ENCODE assay signal across 32 cellular contexts in the genomic region with DNA sequence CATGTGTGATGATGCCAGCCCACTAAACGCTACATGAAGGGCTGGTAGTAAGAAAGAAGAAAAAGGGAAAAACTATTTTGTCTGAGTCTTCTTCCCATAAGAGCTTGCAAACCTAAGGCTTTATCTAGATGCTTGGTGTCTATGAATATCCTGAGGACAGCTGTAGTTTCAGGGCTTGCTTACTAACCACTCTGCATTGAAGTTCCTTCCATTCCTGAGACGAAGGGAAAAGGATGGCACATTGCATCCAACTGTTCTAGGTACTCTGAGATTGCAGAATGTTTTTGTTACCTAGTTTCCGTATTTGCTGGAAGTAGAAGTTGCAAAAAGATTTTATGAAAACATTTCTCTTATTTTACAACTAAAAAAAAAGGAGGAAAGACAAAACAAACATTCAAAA.
"Had no signal": no experiment of that assay in that cellular context is flagged by ENCODE, and none has a peak within 500 bp of the region (broad histone marks: within the 10 kb centered on the region; RNA-seq: fewer than 3 reads in every experiment).

No MANE protein-coding gene starts in this region.

- H2AFZ ChIP-seq: neural progenitor cell, parathyroid adenoma had no signal

- ATAC-seq: naive thymus-derived CD4-positive, alpha-beta T cell; natural killer cell; psoas muscle; right cardiac atrium; right lobe of liver; stimulated activated memory B cell treated with anti-CD40 and anti-IgM and Interleukin-4, amounts not matched to agents 10 μg/mL and 1 μg/mL and 100 μg/mL, for 72 hours; stimulated activated naive CD8-positive, alpha-beta T cell treated with anti-CD3 and anti-CD28 coated beads, Interleukin-15, amount 100 ng/mL, for 72 hours; stimulated activated naive CD8-positive, alpha-beta T cell treated with anti-CD3 and anti-CD28 coated beads, Interleukin-15, Interleukin-2, amounts not matched to agents 100 U/mL and 50 U/mL, for 24 hours had no signal

- H3K4me1 ChIP-seq: neural progenitor cell, parathyroid adenoma, psoas muscle, right lobe of liver, sigmoid colon, spleen, suprapubic skin, testis, tibial artery, transverse colon, upper lobe of left lung, vagina had no signal

- H3K4me3 Mint-ChIP-seq: naive thymus-derived CD4-positive, alpha-beta T cell; natural killer cell; nephron; neural progenitor cell; stimulated activated memory B cell treated with anti-CD40 and anti-IgM and Interleukin-4, amounts not matched to agents 10 μg/mL and 1 μg/mL and 100 μg/mL, for 72 hours; stimulated activated naive CD8-positive, alpha-beta T cell treated with anti-CD3 and anti-CD28 coated beads, Interleukin-15, amount 100 ng/mL, for 72 hours had no signal

- H3K4me3 ChIP-seq: neural progenitor cell, ovary, psoas muscle, right lobe of liver, sigmoid colon, skin epidermis, smooth muscle cell, spleen, suprapubic skin, testis, tibial artery, transverse colon, upper lobe of left lung, vagina had no signal

- H3K27ac Mint-ChIP-seq: naive thymus-derived CD4-positive, alpha-beta T cell; natural killer cell; nephron; neural progenitor cell; progenitor cell of endocrine pancreas; stimulated activated memory B cell treated with anti-CD40 and anti-IgM and Interleukin-4, amounts not matched to agents 10 μg/mL and 1 μg/mL and 100 μg/mL, for 72 hours; stimulated activated naive CD8-positive, alpha-beta T cell treated with anti-CD3 and anti-CD28 coated beads, Interleukin-15, amount 100 ng/mL, for 72 hours had no signal

- H3K9ac ChIP-seq: neural progenitor cell, parathyroid adenoma had no signal

- H3K27me3 ChIP-seq: neural progenitor cell, ovary, right lobe of liver, sigmoid colon, spleen, suprapubic skin, testis, tibial artery, transverse colon, upper lobe of left lung, vagina had no signal

- H3K79me2 ChIP-seq: parathyroid adenoma had no signal

- H3K9me3 ChIP-seq: ovary, psoas muscle, right lobe of liver, sigmoid colon, spleen, suprapubic skin, testis, tibial artery, transverse colon, upper lobe of left lung, vagina had no signal

- H3K36me3 Mint-ChIP-seq: natural killer cell; neural progenitor cell; stimulated activated memory B cell treated with anti-CD40 and anti-IgM and Interleukin-4, amounts not matched to agents 10 μg/mL and 1 μg/mL and 100 μg/mL, for 72 hours had no signal

- H3K36me3 ChIP-seq: neural progenitor cell, ovary, right lobe of liver, sigmoid colon, suprapubic skin, tibial artery, transverse colon, upper lobe of left lung, vagina had no signal

- H3K27ac ChIP-seq: neural progenitor cell, ovary, parathyroid adenoma, psoas muscle, right lobe of liver, sigmoid colon, skin epidermis, spleen, suprapubic skin, testis, tibial artery, transverse colon, upper lobe of left lung, vagina had no signal

- H3K27me3 Mint-ChIP-seq: naive thymus-derived CD4-positive, alpha-beta T cell; progenitor cell of endocrine pancreas; stimulated activated naive CD8-positive, alpha-beta T cell treated with anti-CD3 and anti-CD28 coated beads, Interleukin-15, amount 100 ng/mL, for 72 hours had no signal

- H3K4me1 Mint-ChIP-seq: natural killer cell; neural progenitor cell; stimulated activated memory B cell treated with anti-CD40 and anti-IgM and Interleukin-4, amounts not matched to agents 10 μg/mL and 1 μg/mL and 100 μg/mL, for 72 hours; stimulated activated naive CD8-positive, alpha-beta T cell treated with anti-CD3 and anti-CD28 coated beads, Interleukin-15, amount 100 ng/mL, for 72 hours had no signal

- H3K4me2 ChIP-seq: neural progenitor cell, smooth muscle cell had no signal

- DNase-seq: naive thymus-derived CD4-positive, alpha-beta T cell; natural killer cell; occipital lobe; ovary; posterior cingulate gyrus; psoas muscle; right cardiac atrium; right lobe of liver; sigmoid colon; spleen; stimulated activated CD4-positive, alpha-beta T cell treated with anti-CD3 and anti-CD28 coated beads, Interleukin-12 subunit alpha, Interleukin-12 subunit beta, amount 100 ng/mL, for 4 hours; stimulated activated CD4-positive, alpha-beta T cell treated with anti-CD3 and anti-CD28 coated beads, Interleukin-1b, Interleukin-23, amount 100 ng/mL, for 48 hours; stimulated activated CD4-positive, alpha-beta T cell treated with anti-CD3 and anti-CD28 coated beads, Interleukin-4, amount 100 ng/mL, for 1 hour; stimulated activated CD4-positive, alpha-beta T cell treated with anti-CD3 and anti-CD28 coated beads, Interleukin-4, amount 100 ng/mL, for 4 hours; stimulated activated CD8-positive, alpha-beta memory T cell treated with anti-CD3 and anti-CD28 coated beads, Interleukin-4, amount 100 ng/mL, for 48 hours; stimulated activated naive CD4-positive, alpha-beta T cell; stimulated activated naive CD8-positive, alpha-beta T cell treated with anti-CD3 and anti-CD28 coated beads, Interleukin-15, amount 100 ng/mL, for 72 hours; stimulated activated naive CD8-positive, alpha-beta T cell treated with anti-CD3 and anti-CD28 coated beads, Interleukin-15, Interleukin-2, amounts not matched to agents 100 U/mL and 50 U/mL, for 24 hours; substantia nigra; testis; tibial artery; transverse colon; upper lobe of left lung had no signal
